Comparison of ENCODE assay signal across 20 cellular contexts in the genomic region with DNA sequence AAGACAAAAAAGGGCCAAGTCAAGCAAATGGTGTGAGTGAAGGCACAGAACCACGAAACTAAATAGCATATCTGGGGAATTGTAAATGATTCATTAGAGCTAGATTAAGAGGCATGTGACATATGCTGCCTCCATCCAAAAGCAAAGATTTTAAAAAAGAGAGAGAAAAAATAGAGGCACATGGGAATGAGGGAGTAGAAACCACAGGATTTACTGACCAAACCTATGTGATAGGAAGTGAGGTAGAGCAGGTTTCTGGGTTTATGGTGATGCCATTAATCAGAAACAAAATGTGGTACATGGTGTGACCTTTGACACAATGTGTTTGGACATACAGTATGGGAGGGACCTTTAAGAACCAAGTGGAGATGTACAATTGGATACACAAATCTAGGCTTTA. TPM values are rescaled to one million over a fixed set of nuclear protein-coding genes. Genes with fewer than 3 reads are reported as not detected.
"Had no signal": no experiment of that assay in that cellular context is flagged by ENCODE, and none has a peak within 500 bp of the region (broad histone marks: within the 10 kb centered on the region; RNA-seq: fewer than 3 reads in every experiment).

No MANE protein-coding gene starts in this region.

- ATAC-seq: activated CD8-positive, alpha-beta T cell treated with anti-CD3 and anti-CD28 coated beads for 36 hours; activated T-helper 17 cell treated with anti-CD3 and anti-CD28 coated beads, Interleukin-2, amount 50 U/mL, for 72 hours; esophagus mucosa; left cardiac atrium; natural killer cell treated with Interleukin-12 subunit alpha and Interleukin-12 subunit beta and Interleukin-15 and Interleukin-18, amount 100 ng/mL, for 72 hours had no signal

- H3K27me3 ChIP-seq: brain microvascular endothelial cell, colonic mucosa, suprapubic skin had no signal

- H3K4me2 ChIP-seq: SK-N-SH had no signal

- H3K27ac Mint-ChIP-seq: activated B cell treated with CpG ODN at 0.5 μM for 24 hours; activated CD8-positive, alpha-beta T cell treated with anti-CD3 and anti-CD28 coated beads for 36 hours; activated T-helper 17 cell treated with anti-CD3 and anti-CD28 coated beads, Interleukin-2, amount 50 U/mL, for 72 hours; natural killer cell treated with Interleukin-12 subunit alpha and Interleukin-12 subunit beta and Interleukin-15 and Interleukin-18, amount 100 ng/mL, for 72 hours; stimulated activated naive CD8-positive, alpha-beta T cell treated with anti-CD3 and anti-CD28 coated beads, Interleukin-15, Interleukin-2, amounts not matched to agents 100 ng/mL and 50 ng/mL, for 24 hours; type B pancreatic cell had no signal

- H3K4me1 Mint-ChIP-seq: activated B cell treated with CpG ODN at 0.5 μM for 24 hours; activated T-helper 17 cell treated with anti-CD3 and anti-CD28 coated beads, Interleukin-2, amount 50 U/mL, for 72 hours had no signal

- H3K4me3 Mint-ChIP-seq: activated B cell treated with CpG ODN at 0.5 μM for 24 hours; activated CD8-positive, alpha-beta T cell treated with anti-CD3 and anti-CD28 coated beads for 36 hours; activated T-helper 17 cell treated with anti-CD3 and anti-CD28 coated beads, Interleukin-2, amount 50 U/mL, for 72 hours; natural killer cell treated with Interleukin-12 subunit alpha and Interleukin-12 subunit beta and Interleukin-15 and Interleukin-18, amount 100 ng/mL, for 72 hours; stimulated activated naive CD8-positive, alpha-beta T cell treated with anti-CD3 and anti-CD28 coated beads, Interleukin-15, Interleukin-2, amounts not matched to agents 100 ng/mL and 50 ng/mL, for 24 hours; type B pancreatic cell had no signal

- H3K9ac ChIP-seq: SK-N-SH had no signal

- H3K9me3 Mint-ChIP-seq: activated B cell treated with CpG ODN at 0.5 μM for 24 hours; activated T-helper 17 cell treated with anti-CD3 and anti-CD28 coated beads, Interleukin-2, amount 50 U/mL, for 72 hours; natural killer cell treated with Interleukin-12 subunit alpha and Interleukin-12 subunit beta and Interleukin-15 and Interleukin-18, amount 100 ng/mL, for 72 hours had no signal

- H3K4me1 ChIP-seq: colonic mucosa, suprapubic skin had no signal

- H3K9me3 ChIP-seq: colonic mucosa, SK-N-SH, suprapubic skin had no signal

- H3K27me3 Mint-ChIP-seq: activated B cell treated with CpG ODN at 0.5 μM for 24 hours; activated CD8-positive, alpha-beta T cell treated with anti-CD3 and anti-CD28 coated beads for 36 hours; activated T-helper 17 cell treated with anti-CD3 and anti-CD28 coated beads, Interleukin-2, amount 50 U/mL, for 72 hours; natural killer cell treated with Interleukin-12 subunit alpha and Interleukin-12 subunit beta and Interleukin-15 and Interleukin-18, amount 100 ng/mL, for 72 hours; stimulated activated naive CD8-positive, alpha-beta T cell treated with anti-CD3 and anti-CD28 coated beads, Interleukin-15, Interleukin-2, amounts not matched to agents 100 ng/mL and 50 ng/mL, for 24 hours; type B pancreatic cell had no signal

- H3K36me3 ChIP-seq: brain microvascular endothelial cell, colonic mucosa, suprapubic skin had no signal

- H3K4me3 ChIP-seq: colonic mucosa, suprapubic skin had no signal

- H3K27ac ChIP-seq: brain microvascular endothelial cell, colonic mucosa, suprapubic skin had no signal

- DNase-seq: activated B cell treated with CpG ODN at 0.5 μM for 24 hours; activated CD4-positive, alpha-beta T cell treated with anti-CD3 and anti-CD28 coated beads for 48 hours; activated CD8-positive, alpha-beta T cell treated with anti-CD3 and anti-CD28 coated beads for 36 hours; activated naive CD4-positive, alpha-beta T cell treated with Interleukin-2 at 50 U/mL for 16 hours; activated T-cell treated with anti-CD3 and anti-CD28 coated beads, Interleukin-2, amount 50 U/mL, for 1 hour; anterior cingulate cortex; brain microvascular endothelial cell; central memory CD4-positive, alpha-beta T cell; colonic mucosa; left cardiac atrium; mesendoderm; posterior cingulate gyrus; retina; SK-N-SH had no signal

RNA-seq across cellular contexts. Expression of gene SYDE2, which starts 45.1 kb away (rescaled TPM):
- polyA plus RNA-seq: SK-N-SH had no signal
